Comparison of ENCODE assay signal across 21 cellular contexts in genomic region chr7:64990216-64990615, GRCh38. TPM values are rescaled to one million over a fixed set of nuclear protein-coding genes. Genes with fewer than 3 reads are reported as not detected.
DNase-seq lines count a peak whose midpoint lies in the region; ATAC-seq, FAIRE-seq and TF ChIP-seq lines count a peak whose summit lies in the region.
"Had no signal": no experiment of that assay in that cellular context is flagged by ENCODE, and none has a peak within 500 bp of the region (broad histone marks: within the 10 kb centered on the region; RNA-seq: fewer than 3 reads in every experiment).

No MANE protein-coding gene starts in this region.

- TF ChIP-seq POLR2A in K562 (conservative IDR thresholded peaks at IDR 0.05), result no peak

- H3K4me3 Mint-ChIP-seq in HFFc6, result no peak overlapping the region
- H3K4me3 Mint-ChIP-seq: T-cell had no signal

- H3K9me1 ChIP-seq in K562 (ENCODE audit: control insufficient read depth, insufficient read depth, low read length), result no peaks in the 10 kb centered on the region

- no peaks in the 10 kb centered on the region for H3K27me3 ChIP-seq in K562 (ENCODE audit: control insufficient read depth in 2 of 2, insufficient read depth in 2 of 2, low read length in 2 of 2)
- H3K27me3 ChIP-seq: MG63 had no signal

- no peaks in the 10 kb centered on the region for H4K20me1 ChIP-seq in K562 (replicated peaks; ENCODE audit: control insufficient read depth, insufficient read depth, low read length)

- H3K4me1 ChIP-seq in K562 (replicated peaks in 1 of 2; ENCODE audit: control insufficient read depth in 2 of 2, insufficient read depth in 2 of 2, low read length in 2 of 2), result no peaks in the 10 kb centered on the region
- H3K4me1 ChIP-seq: HAP-1 had no signal

- peaks cover 14% of the 10 kb centered on the region for H3K36me3 ChIP-seq in K562 (ENCODE audit: control insufficient read depth, insufficient read depth, low read length)
- H3K36me3 ChIP-seq: HAP-1 had no signal

- H3K4me2 ChIP-seq in K562 (ENCODE audit: insufficient read depth, low read length), result no peak overlapping the region

- POLR2A ChIA-PET in HEK293T (lab: Yijun Ruan, JAX), result no interaction called here
- POLR2A ChIA-PET in K562 (lab: Yijun Ruan, JAX), result interaction anchor here (1.1 kb wide), 1 partner anchor 9 kb away, joined by 3 read pairs; no protein-coding TSS in a partner anchor

- no peak overlapping the region for H3K27ac ChIP-seq in K562 (ENCODE audit: extremely low read depth, low read depth, low read length)

- no peak overlapping the region for H3K27ac Mint-ChIP-seq in HFFc6
- H3K27ac Mint-ChIP-seq: T-cell had no signal

- BruUV-seq in K562 (replicated peaks; lab: Mats Ljungman, UMichigan), result no TSS peak

- H3K79me2 ChIP-seq in K562 (ENCODE audit: control insufficient read depth, insufficient read depth, low read length), result no peaks in the 10 kb centered on the region

- H3K4me3 ChIP-seq in K562, result no peak overlapping the region
- H3K4me3 ChIP-seq: HAP-1, MG63 had no signal

- FAIRE-seq in K562 (lab: Jason Lieb, UNC), result peak; percentile 82
- FAIRE-seq: GM18507 had no signal

- DNase-seq in NCI-H2171 treated with DMSO at 0.1 percent for 48 hours (lab: John Stamatoyannopoulos, UW) (peak; percentile 1), NCI-H2171 (lab: John Stamatoyannopoulos, UW) (no peak), HEK293T (ENCODE audit: extremely low spot score) (no peak), K562 (ENCODE audit: extremely low read depth in 1 of 4, low spot score in 3 of 4) (peak in 1 of 4 experiments; percentile 27), Right ventricle myocardium inferior (ENCODE audit: missing footprints) (no peak), HFFc6 (no peak)
- DNase-seq: Calu3, GOT3, KBM-7, MG63, NCI-H1694, NCI-H2029 treated with DMSO at 0.1 percent for 48 hours, NCI-H446 treated with DMSO at 0.1 percent for 48 hours, NCI-H526, RPMI8226, SHP77, T-cell had no signal

- no peaks in the 10 kb centered on the region; the same call in 1 of the 2 replicates for H3K4me1 Mint-ChIP-seq in HFFc6 (ENCODE audit: low read depth)
- H3K4me1 Mint-ChIP-seq: T-cell had no signal

- TF ChIP-seq CTCF in K562 (IDR thresholded peaks at IDR 0.05 in 2 of 3, conservative IDR thresholded peaks at IDR 0.05 in 1 of 3; ENCODE audit: insufficient read depth in 2 of 3, low read depth in 1 of 3, low read length in 3 of 3) (no peak), HFFc6 (IDR thresholded peaks at IDR 0.05) (no peak)

- no peak overlapping the region for H3K9ac ChIP-seq in K562 (ENCODE audit: insufficient read depth in 1 of 2, low read depth in 2 of 2, low read length in 2 of 2)

- WGBS in K562 (ENCODE audit: insufficient coverage, low coverage, missing lambda C conversion rate), result 71% methylated on average over 7 of the region's 7 CpGs

- H3K36me3 Mint-ChIP-seq in HFFc6 (ENCODE audit: low read depth), result peaks cover 77% of the 10 kb centered on the region

- ATAC-seq in K562, result no peak
- peak; percentile 82 for ATAC-seq in esophagus mucosa
- ATAC-seq in Right ventricle myocardium inferior, result no peak
- ATAC-seq in GM18498 (IDR thresholded peaks at IDR 0.05; ENCODE audit: unreplicated experiment), result no peak
- ATAC-seq: T-cell had no signal

- peaks cover 43% of the 10 kb centered on the region for H3K9me3 ChIP-seq in K562 (replicated peaks; ENCODE audit: control insufficient read depth, insufficient read depth, low read depth, low read length)

- peaks cover 86% of the 10 kb centered on the region for H3K9me3 Mint-ChIP-seq in HFFc6

- intact Hi-C loops in K562 (cut with micrococcal nuclease) (no loop called here), Right ventricle myocardium inferior (cut with DNase I) (no loop called here)

- H3K27me3 Mint-ChIP-seq in HFFc6 (ENCODE audit: insufficient read depth), result no peaks in the 10 kb centered on the region; the same call in 1 of the 2 replicates
- H3K27me3 Mint-ChIP-seq: T-cell had no signal

- no peak for TF ChIP-seq EP300 in K562 (IDR thresholded peaks at IDR 0.05; ENCODE audit: low read length)

- in situ Hi-C loops in K562 (cut with MboI), result no loop called here

- CTCF ChIA-PET in HEK293T (lab: Yijun Ruan, JAX) (no interaction called here), K562 (lab: Yijun Ruan, JAX; ENCODE audit: low intra/inter-chr PET ratio) (no interaction called here)

- TF ChIP-seq RAD21 in K562 (CRISPR knock-in tag; conservative IDR thresholded peaks at IDR 0.05 in 1 of 2, IDR thresholded peaks at IDR 0.05 in 1 of 2), result no peak

- H2AFZ ChIP-seq in K562 (ENCODE audit: low read depth, low read length), result no peak overlapping the region

TF ChIP-seq in HEK293T, 16 proteins besides CTCF, POLR2A, EP300 and RAD21 (continues in another document):
- TF ChIP-seq CTBP1 (IDR thresholded peaks at IDR 0.05; ENCODE audit: borderline replicate concordance) (no peak), PKNOX1 (IDR thresholded peaks at IDR 0.05) (0 out of 2 replicates have a peak, but pooled peaks have one; percentile 28), SUZ12 (IDR thresholded peaks at IDR 0.05) (no peak), FOXK2 (IDR thresholded peaks at IDR 0.05) (no peak), ELF4 (IDR thresholded peaks at IDR 0.05) (no peak)

TF ChIP-seq in K562, 482 proteins besides CTCF, POLR2A, EP300 and RAD21 (continues in another document):
- TF ChIP-seq ZNF280B (CRISPR knock-in tag; IDR thresholded peaks at IDR 0.05), result 0 out of 2 replicates have a peak, but pooled peaks have one; percentile 62
- TF ChIP-seq MEIS2 (IDR thresholded peaks at IDR 0.05; ENCODE audit: partially characterized antibody), result peak; percentile 53
- TF ChIP-seq SRSF1 (IDR thresholded peaks at IDR 0.05; ENCODE audit: low read depth, low read length), result no peak
- no peak for TF ChIP-seq ZFP1 (CRISPR knock-in tag; IDR thresholded peaks at IDR 0.05)
- no peak for TF ChIP-seq PHF20 (IDR thresholded peaks at IDR 0.05; ENCODE audit: partially characterized antibody)
- TF ChIP-seq ARID2 (IDR thresholded peaks at IDR 0.05), result no peak

RNA-seq across cellular contexts. Expression of gene ZNF117, which starts 0.6 kb away (rescaled TPM):
- total RNA-seq in K562 (2011; cell fraction: chromatin; rRNA removed; ENCODE audit: low replicate concordance), result 13.4 and 57.5 TPM in 2 replicates
- total RNA-seq in K562 (2011; cell fraction: nucleolus; rRNA removed), result 6.2 and 10.7 TPM in 2 replicates
- 23.7 and 38.9 TPM in 2 replicates for total RNA-seq in K562 (2011; cell fraction: nucleoplasm; rRNA removed)
- 6.3 and 6.7 TPM in 2 replicates for total RNA-seq in K562 (2014; rRNA removed)
- 15.5 and 17.4 TPM in 2 replicates for total RNA-seq in K562 (2014; rRNA removed; fragmentation: Illumina TruSeq; extraction: Trizol)
- total RNA-seq in K562 (2015; rRNA removed; fragmentation: Illumina TruSeq; extraction: Trizol), result 16.4 and 18.9 TPM in 2 replicates
- total RNA-seq in K562 (2021), result 8.5 and 9.3 TPM in 2 replicates
- polyA plus RNA-seq in K562 (2011; rRNA removed), result 14.4 and 17.8 TPM in 2 replicates
- polyA plus RNA-seq in K562 (2011; cell fraction: cytosol; rRNA removed), result 0.88 and 2.7 TPM in 2 replicates
- 24.7 and 26.3 TPM in 2 replicates for polyA plus RNA-seq in K562 (2011; cell fraction: nucleus; rRNA removed)
- polyA plus RNA-seq in K562 (2012), result 7.3 and 50.4 TPM in 2 replicates
- 13.3 and 17.6 TPM in 2 replicates for polyA plus RNA-seq in K562 (2014; fragmentation: Illumina TruSeq; extraction: Trizol)
- polyA plus RNA-seq in K562 (2014; fragmentation: Nextera tagmentation; extraction: Ambion mirVana), result 1 to 10 TPM; 2.5 to 3.7 TPM
- polyA plus RNA-seq in K562 (2014; rRNA removed), result 12.8 and 14.1 TPM in 2 replicates
- polyA minus RNA-seq in K562 (2011; rRNA and poly(A)+ RNA removed), result 13.7 and 17.5 TPM in 2 replicates
- 2.5 and 3.2 TPM in 2 replicates for polyA minus RNA-seq in K562 (2011; cell fraction: cytosol; rRNA and poly(A)+ RNA removed)
- 18.8 and 29.1 TPM in 2 replicates for polyA minus RNA-seq in K562 (2011; cell fraction: nucleus; rRNA and poly(A)+ RNA removed)
- total RNA-seq in esophagus mucosa, result 10.7 TPM
- 2.2 TPM for total RNA-seq in Right ventricle myocardium inferior
- 1 to 10 TPM in 5 of 6 experiments, under 1 TPM in 1; 0.63 to 1.7 (median 1.3) TPM for total RNA-seq in HFFc6 (2021; fragmentation: NEBNext Ultra II Directional; extraction: Animal tissue kit (Norgen Biotek cat#: 25700))

RNA-seq across cellular contexts. Expression of gene ERV3-1, which starts 16.3 kb away (rescaled TPM):
- 63.4 and 111 TPM in 2 replicates for total RNA-seq in K562 (2011; cell fraction: chromatin; rRNA removed; ENCODE audit: low replicate concordance)
- total RNA-seq in K562 (2011; cell fraction: nucleolus; rRNA removed), result 46.4 and 53.8 TPM in 2 replicates
- total RNA-seq in K562 (2011; cell fraction: nucleoplasm; rRNA removed), result 86.2 and 152 TPM in 2 replicates
- total RNA-seq in K562 (2014; rRNA removed) (13.9 and 15.6 TPM in 2 replicates), K562 (2014; rRNA removed; fragmentation: Illumina TruSeq; extraction: Trizol) (22.0 TPM in 2 replicates), K562 (2015; rRNA removed; fragmentation: Illumina TruSeq; extraction: Trizol) (21.2 and 23.6 TPM in 2 replicates), K562 (2021) (15.7 and 18.4 TPM in 2 replicates), esophagus mucosa (17.3 TPM), Right ventricle myocardium inferior (5.4 TPM)
- polyA plus RNA-seq in K562 (2011; rRNA removed) (27.2 and 30.0 TPM in 2 replicates), K562 (2014; fragmentation: Illumina TruSeq; extraction: Trizol) (22.0 and 25.6 TPM in 2 replicates), K562 (2014; fragmentation: Nextera tagmentation; extraction: Ambion mirVana) (10 to 100 TPM; 10.2 to 13.7 TPM), K562 (2014; rRNA removed) (24.2 and 27.5 TPM in 2 replicates)
- polyA plus RNA-seq in K562 (2011; cell fraction: cytosol; rRNA removed), result 6.5 and 14.5 TPM in 2 replicates
- polyA plus RNA-seq in K562 (2011; cell fraction: nucleus; rRNA removed), result 77.7 and 109 TPM in 2 replicates
- polyA plus RNA-seq in K562 (2012), result 15.4 and 70.9 TPM in 2 replicates
- 27.6 and 30.0 TPM in 2 replicates for polyA minus RNA-seq in K562 (2011; rRNA and poly(A)+ RNA removed)
- polyA minus RNA-seq in K562 (2011; cell fraction: cytosol; rRNA and poly(A)+ RNA removed), result 12.8 and 14.7 TPM in 2 replicates
- 61.4 and 77.4 TPM in 2 replicates for polyA minus RNA-seq in K562 (2011; cell fraction: nucleus; rRNA and poly(A)+ RNA removed)
- total RNA-seq in HFFc6 (2021; fragmentation: NEBNext Ultra II Directional; extraction: Animal tissue kit (Norgen Biotek cat#: 25700)), result 1 to 10 TPM; 2.4 to 3.5 (median 3.0) TPM
